25 cellular contexts compared by ENCODE assay signal in genomic region chr9:20504930-20505329, GRCh38.
A peak's percentile ranks its signal among the peaks of the same experiment; 100 is the strongest.
DNase-seq lines count a peak whose midpoint lies in the region; ATAC-seq and TF ChIP-seq lines count a peak whose summit lies in the region.
"Had no signal": no experiment of that assay in that cellular context is flagged by ENCODE, and none has a peak within 500 bp of the region (broad histone marks: within the 10 kb centered on the region; RNA-seq: fewer than 3 reads in every experiment).

No MANE protein-coding gene starts in this region.

- H3K36me3 ChIP-seq in PC-3 (ENCODE audit: low read depth, low read length) (no peaks in the 10 kb centered on the region), smooth muscle cell (ENCODE audit: low read depth) (peaks cover 5% of the 10 kb centered on the region)
- H3K36me3 ChIP-seq: left lung, MG63, tibial nerve, WERI-Rb-1 had no signal

- H3K4me1 ChIP-seq in PC-3 (ENCODE audit: insufficient read depth, low read length), result no peaks in the 10 kb centered on the region
- no peaks in the 10 kb centered on the region for H3K4me1 ChIP-seq in smooth muscle cell (ENCODE audit: low read depth)

- POLR2A ChIA-PET in activated naive CD8-positive, alpha-beta T cell treated with anti-CD3 and anti-CD28 coated beads, Interleukin-2, amount 10 ng/mL, durations not matched to agents 7 days and 5 days (lab: Charles Lee), result interaction anchor here (1.2 to 1.4 kb wide), 2 partner anchors 33 to 117 kb away, joined by 4 to 5 read pairs; partner anchors contain the start of gene MLLT3
- POLR2A ChIA-PET in PC-3 (lab: Charles Lee; ENCODE audit: unreplicated experiment), result no interaction called here

- H3K27ac ChIP-seq in PC-3 (ENCODE audit: low read length) (no peak overlapping the region), smooth muscle cell (ENCODE audit: low read depth) (no peak overlapping the region)
- H3K27ac ChIP-seq: A549, left lung, tibial nerve, WERI-Rb-1 had no signal

- H3K9me3 ChIP-seq in PC-3 (ENCODE audit: low read length) (no peaks in the 10 kb centered on the region), smooth muscle cell (replicated peaks; ENCODE audit: low read depth) (no peaks in the 10 kb centered on the region)
- H3K9me3 ChIP-seq: A549, left lung, MG63, tibial nerve had no signal

- H4K20me1 ChIP-seq in PC-3 (ENCODE audit: low read length) (no peaks in the 10 kb centered on the region), smooth muscle cell (ENCODE audit: low read depth) (peaks cover 58% of the 10 kb centered on the region)

- WGBS in smooth muscle cell (ENCODE audit: low lambda C conversion rate), result 96% methylated on average over 1 of the region's 1 CpG

- TF ChIP-seq CTCF in PC-3 (conservative IDR thresholded peaks at IDR 0.05; ENCODE audit: low read depth, low read length) (no peak), smooth muscle cell (IDR thresholded peaks at IDR 0.05; ENCODE audit: borderline replicate concordance, insufficient read depth, poor library complexity, severe bottlenecking) (no peak)

- intact Hi-C loops in PC-3 (cut with micrococcal nuclease), result no loop called here

- H3K9me3 Mint-ChIP-seq in stimulated activated naive CD8-positive, alpha-beta T cell treated with anti-CD3 and anti-CD28 coated beads, Interleukin-15, Interleukin-2, amounts not matched to agents 100 ng/mL and 50 ng/mL, for 24 hours, result no peaks in the 10 kb centered on the region
- peaks cover under 1% of the 10 kb centered on the region for H3K9me3 Mint-ChIP-seq in activated naive CD8-positive, alpha-beta T cell treated with anti-CD3 and anti-CD28 coated beads, Interleukin-2, amount 10 ng/mL, durations not matched to agents 7 days and 5 days
- H3K9me3 Mint-ChIP-seq: activated T-helper 2 cell treated with anti-CD3 and anti-CD28 coated beads, Interferon-gamma antibody, Interleukin-2, Interleukin-4, amounts not matched to agents 10 μg/mL and 5 μg/mL and 100 μg/mL, durations not matched to agents 14 hours and 24 hours and 36 hours had no signal

- H3K27me3 ChIP-seq in PC-3 (ENCODE audit: low read length), result no peaks in the 10 kb centered on the region
- no peaks in the 10 kb centered on the region for H3K27me3 ChIP-seq in smooth muscle cell (ENCODE audit: low read depth)
- H3K27me3 ChIP-seq: left lung, MG63, tibial nerve had no signal

- no peaks in the 10 kb centered on the region for H3K9me2 ChIP-seq in PC-3 (replicated peaks; ENCODE audit: low read length)

- H3K9ac ChIP-seq in PC-3 (ENCODE audit: low read length) (no peak overlapping the region), smooth muscle cell (ENCODE audit: low read depth) (no peak overlapping the region)

- CTCF ChIA-PET in PC-3 (lab: Charles Lee), result no interaction called here

- H3K27ac Mint-ChIP-seq in stimulated activated naive CD8-positive, alpha-beta T cell treated with anti-CD3 and anti-CD28 coated beads, Interleukin-15, Interleukin-2, amounts not matched to agents 100 ng/mL and 50 ng/mL, for 24 hours, result no peak overlapping the region
- peak overlapping the region; percentile 66 for H3K27ac Mint-ChIP-seq in activated naive CD8-positive, alpha-beta T cell treated with anti-CD3 and anti-CD28 coated beads, Interleukin-2, amount 10 ng/mL, durations not matched to agents 7 days and 5 days
- H3K27ac Mint-ChIP-seq: activated T-helper 2 cell treated with anti-CD3 and anti-CD28 coated beads, Interferon-gamma antibody, Interleukin-2, Interleukin-4, amounts not matched to agents 10 μg/mL and 5 μg/mL and 100 μg/mL, durations not matched to agents 14 hours and 24 hours and 36 hours had no signal

- peak overlapping the region; percentile 2 for H3K4me3 Mint-ChIP-seq in stimulated activated naive CD8-positive, alpha-beta T cell treated with anti-CD3 and anti-CD28 coated beads, Interleukin-15, Interleukin-2, amounts not matched to agents 100 ng/mL and 50 ng/mL, for 24 hours
- H3K4me3 Mint-ChIP-seq in activated naive CD8-positive, alpha-beta T cell treated with anti-CD3 and anti-CD28 coated beads, Interleukin-2, amount 10 ng/mL, durations not matched to agents 7 days and 5 days, result peak overlapping the region; percentile 21

- no peaks in the 10 kb centered on the region for H3K27me3 Mint-ChIP-seq in stimulated activated naive CD8-positive, alpha-beta T cell treated with anti-CD3 and anti-CD28 coated beads, Interleukin-15, Interleukin-2, amounts not matched to agents 100 ng/mL and 50 ng/mL, for 24 hours
- no peaks in the 10 kb centered on the region for H3K27me3 Mint-ChIP-seq in activated naive CD8-positive, alpha-beta T cell treated with anti-CD3 and anti-CD28 coated beads, Interleukin-2, amount 10 ng/mL, durations not matched to agents 7 days and 5 days

- H3K4me1 Mint-ChIP-seq in stimulated activated naive CD8-positive, alpha-beta T cell treated with anti-CD3 and anti-CD28 coated beads, Interleukin-15, Interleukin-2, amounts not matched to agents 100 ng/mL and 50 ng/mL, for 24 hours (ENCODE audit: low read depth), result peaks cover 61% of the 10 kb centered on the region
- peaks cover 76% of the 10 kb centered on the region for H3K4me1 Mint-ChIP-seq in activated naive CD8-positive, alpha-beta T cell treated with anti-CD3 and anti-CD28 coated beads, Interleukin-2, amount 10 ng/mL, durations not matched to agents 7 days and 5 days

- H3K4me3 ChIP-seq in PC-3 (ENCODE audit: low read length) (no peak overlapping the region), smooth muscle cell (no peak overlapping the region)
- H3K4me3 ChIP-seq: A549, left lung, MG63, tibial nerve had no signal

- no TSS peak for BruUV-seq in PC-3 (replicated peaks; lab: Mats Ljungman, UMichigan)

- ATAC-seq in stimulated activated naive CD8-positive, alpha-beta T cell treated with anti-CD3 and anti-CD28 coated beads, Interleukin-15, Interleukin-2, amounts not matched to agents 100 U/mL and 50 U/mL, for 24 hours, result no peak
- ATAC-seq in activated naive CD8-positive, alpha-beta T cell treated with anti-CD3 and anti-CD28 coated beads, Interleukin-2, amount 10 ng/mL, durations not matched to agents 7 days and 5 days (ENCODE audit: low read depth), result peak; percentile 87
- ATAC-seq in GM18517 (IDR thresholded peaks at IDR 0.05; ENCODE audit: unreplicated experiment) (no peak), PC-3 (no peak)
- ATAC-seq: A549, HCT116, left lung had no signal

- H2AFZ ChIP-seq in PC-3 (ENCODE audit: low read length), result no peak overlapping the region
- H2AFZ ChIP-seq in smooth muscle cell (ENCODE audit: low read depth), result no peak overlapping the region

- H3F3A ChIP-seq in PC-3 (ENCODE audit: low read length, unreplicated experiment) (no peaks in the 10 kb centered on the region), smooth muscle cell (ENCODE audit: low read depth) (no peaks in the 10 kb centered on the region)

- no peaks in the 10 kb centered on the region for H3K79me2 ChIP-seq in PC-3 (ENCODE audit: low read length)
- peaks cover 88% of the 10 kb centered on the region for H3K79me2 ChIP-seq in smooth muscle cell (ENCODE audit: low read depth)

- H3K36me3 Mint-ChIP-seq in stimulated activated naive CD8-positive, alpha-beta T cell treated with anti-CD3 and anti-CD28 coated beads, Interleukin-15, Interleukin-2, amounts not matched to agents 100 ng/mL and 50 ng/mL, for 24 hours (ENCODE audit: low read depth), result peaks cover 9% of the 10 kb centered on the region
- peaks cover 48% of the 10 kb centered on the region for H3K36me3 Mint-ChIP-seq in activated naive CD8-positive, alpha-beta T cell treated with anti-CD3 and anti-CD28 coated beads, Interleukin-2, amount 10 ng/mL, durations not matched to agents 7 days and 5 days

- peak; percentile 3 for DNase-seq in activated CD4-positive, alpha-beta T cell treated with anti-CD3 and anti-CD28 coated beads, Interleukin-2, amount 50 U/mL, for 1 hour
- DNase-seq in activated CD4-positive, alpha-beta T cell treated with anti-CD3 and anti-CD28 coated beads for 48 hours, result no peak
- DNase-seq in stimulated activated naive CD8-positive, alpha-beta T cell treated with anti-CD3 and anti-CD28 coated beads, Interleukin-15, Interleukin-2, amounts not matched to agents 100 U/mL and 50 U/mL, for 24 hours, result no peak
- DNase-seq in activated naive CD8-positive, alpha-beta T cell treated with anti-CD3 and anti-CD28 coated beads, Interleukin-2, amount 10 ng/mL, durations not matched to agents 7 days and 5 days, result no peak
- no peak for DNase-seq in PC-3
- DNase-seq in smooth muscle cell (lab: John Stamatoyannopoulos, UW; ENCODE audit: unreplicated experiment), result no peak
- DNase-seq: amygdala, COR-L47, GDM1, KBM-7, left lung, mesenchymal stem cell, MG63, NCI-H1417, NCI-H2029 treated with DMSO at 0.1 percent for 48 hours, NCI-H526, Right ventricle myocardium superior, T1000, WERI-Rb-1 had no signal

- H3K4me2 ChIP-seq in PC-3 (ENCODE audit: low read length) (no peak overlapping the region), smooth muscle cell (no peak overlapping the region)
- H3K4me2 ChIP-seq: A549 had no signal
